In genomic region chr12:107045186-107045585, GRCh38 we compare ENCODE assay signal across 9 cellular contexts.
"Had no signal": no experiment of that assay in that cellular context is flagged by ENCODE, and none has a peak within 500 bp of the region (broad histone marks: within the 10 kb centered on the region; RNA-seq: fewer than 3 reads in every experiment).

No MANE protein-coding gene starts in this region.

- H3K9ac ChIP-seq: GM23248, KMS-11 had no signal

- H3K4me2 ChIP-seq: KMS-11 had no signal

- H3K36me3 ChIP-seq: HAP-1 had no signal

- H2AFZ ChIP-seq: GM23248 had no signal

- H3K4me3 ChIP-seq: GM23248, HAP-1 had no signal

- H3K4me1 ChIP-seq: HAP-1 had no signal

- H3K27ac ChIP-seq: GM23248, HL-60, KMS-11 had no signal

- DNase-seq: GM23248, GOT3, H7, KBM-7 had no signal

- ATAC-seq: HCT116, HepG2 had no signal

- FAIRE-seq: HepG2 had no signal
